ENCODE assay signal across 8 cellular contexts in genomic region chr2:190627881-190628412, GRCh38. TPM values are rescaled to one million over a fixed set of nuclear protein-coding genes. Genes with fewer than 3 reads are reported as not detected.
DNase-seq lines count a peak whose midpoint lies in the region; ATAC-seq and TF ChIP-seq lines count a peak whose summit lies in the region.

No MANE protein-coding gene starts in this region.

- peaks cover 8% of the 10 kb centered on the region for H3K4me1 Mint-ChIP-seq in activated naive CD8-positive, alpha-beta T cell treated with anti-CD3 and anti-CD28 coated beads, Interleukin-2, amount 10 ng/mL, durations not matched to agents 7 days and 5 days

- H3K36me3 ChIP-seq in H7 (replicated peaks; ENCODE audit: control insufficient read depth, insufficient read depth, low read length), result no peaks in the 10 kb centered on the region

- H3K27me3 ChIP-seq in H7 (ENCODE audit: control insufficient read depth, insufficient read depth, low read length) (peaks cover 3% of the 10 kb centered on the region; the same call in 1 of the 2 replicates), right cardiac atrium (ENCODE audit: control insufficient read depth, insufficient read depth) (no peaks in the 10 kb centered on the region)

- TF ChIP-seq CTCF in GM10266 (IDR thresholded peaks at IDR 0.05; ENCODE audit: control insufficient read depth, insufficient read depth, low read depth, missing control alignments), result no peak

- H3K9me3 ChIP-seq in right cardiac atrium (ENCODE audit: control insufficient read depth, low read length), result no peaks in the 10 kb centered on the region

- WGBS in right cardiac atrium, result 4% methylated on average over 22 of the region's 22 CpGs

- H3K36me3 Mint-ChIP-seq in activated naive CD8-positive, alpha-beta T cell treated with anti-CD3 and anti-CD28 coated beads, Interleukin-2, amount 10 ng/mL, durations not matched to agents 7 days and 5 days, result no peaks in the 10 kb centered on the region

- H3K4me3 Mint-ChIP-seq in activated naive CD8-positive, alpha-beta T cell treated with anti-CD3 and anti-CD28 coated beads, Interleukin-2, amount 10 ng/mL, durations not matched to agents 7 days and 5 days, result peak overlapping the region; percentile 90

- ATAC-seq in activated naive CD8-positive, alpha-beta T cell treated with anti-CD3 and anti-CD28 coated beads, Interleukin-2, amount 10 ng/mL, durations not matched to agents 7 days and 5 days (ENCODE audit: low read depth), result peak; percentile 88
- peak; percentile 94 to 95 for ATAC-seq in right cardiac atrium
- no peak for ATAC-seq in GM19397 (IDR thresholded peaks at IDR 0.05; ENCODE audit: unreplicated experiment)

- H3K9me3 Mint-ChIP-seq in activated naive CD8-positive, alpha-beta T cell treated with anti-CD3 and anti-CD28 coated beads, Interleukin-2, amount 10 ng/mL, durations not matched to agents 7 days and 5 days, result peaks cover 3% of the 10 kb centered on the region

- H3K4me1 ChIP-seq in right cardiac atrium (ENCODE audit: control insufficient read depth, insufficient read depth, low read length), result no peaks in the 10 kb centered on the region

- peak; percentile 41 for DNase-seq in GM10266 (ENCODE audit: extremely low spot score)
- peak; percentile 73 for DNase-seq in H7
- peak; percentile 68 for DNase-seq in NCI-H2081 treated with DMSO at 0.1 percent for 48 hours (lab: John Stamatoyannopoulos, UW)
- DNase-seq in activated naive CD8-positive, alpha-beta T cell treated with anti-CD3 and anti-CD28 coated beads, Interleukin-2, amount 10 ng/mL, durations not matched to agents 7 days and 5 days, result peak; percentile 48
- peak; percentile 57 to 90 (median 86) for DNase-seq in right cardiac atrium
- DNase-seq in skeletal muscle cell (ENCODE audit: low read depth), result no peak
- no peak for DNase-seq in islet precursor cell

- POLR2A ChIA-PET in activated naive CD8-positive, alpha-beta T cell treated with anti-CD3 and anti-CD28 coated beads, Interleukin-2, amount 10 ng/mL, durations not matched to agents 7 days and 5 days (lab: Charles Lee), result no interaction called here

- peak overlapping the region; percentile 97 for H3K27ac ChIP-seq in right cardiac atrium (ENCODE audit: low read length)

- peak overlapping the region; percentile 4; the same call in 1 of the 2 replicates for H3K4me3 ChIP-seq in H7 (ENCODE audit: insufficient read depth, low read depth, low read length)
- H3K4me3 ChIP-seq in right cardiac atrium (ENCODE audit: low read length), result peak overlapping the region; percentile 67
- peak overlapping the region; percentile 39 for H3K4me3 ChIP-seq in skeletal muscle cell (ENCODE audit: low read depth, low read length)

- intact Hi-C loops in right cardiac atrium (cut with DNase I), result no loop called here

- peaks cover 3% of the 10 kb centered on the region for H3K27me3 Mint-ChIP-seq in activated naive CD8-positive, alpha-beta T cell treated with anti-CD3 and anti-CD28 coated beads, Interleukin-2, amount 10 ng/mL, durations not matched to agents 7 days and 5 days

- H3K27ac Mint-ChIP-seq in activated naive CD8-positive, alpha-beta T cell treated with anti-CD3 and anti-CD28 coated beads, Interleukin-2, amount 10 ng/mL, durations not matched to agents 7 days and 5 days, result peak overlapping the region; percentile 50

RNA-seq across cellular contexts. Expression of gene NAB1, which starts 20.9 kb away (rescaled TPM):
- total RNA-seq in H7 (2014; rRNA removed; shearing (Covaris generic)), result 25.4 and 32.4 TPM in 2 replicates
- 10 to 100 TPM; 33.0 to 36.3 TPM for total RNA-seq in activated naive CD8-positive, alpha-beta T cell treated with anti-CD3 and anti-CD28 coated beads, Interleukin-2, amount 10 ng/mL, durations not matched to agents 7 days and 5 days
- 10 to 100 TPM; 58.8 to 65.5 (median 60.7) TPM for total RNA-seq in right cardiac atrium
- polyA plus RNA-seq in right cardiac atrium, result 17.6 TPM

Comparison
In these comparisons a context has a peak if more than half of its experiments do, and no peak if none do; other contexts are left out.
1. DNase-seq: peak in GM10266 (single experiment), H7 (single experiment), NCI-H2081 treated with DMSO at 0.1 percent for 48 hours (single experiment), activated naive CD8-positive, alpha-beta T cell treated with anti-CD3 and anti-CD28 coated beads, Interleukin-2, amount 10 ng/mL, durations not matched to agents 7 days and 5 days (single experiment) and right cardiac atrium (3 of 3); none in skeletal muscle cell (single experiment) and islet precursor cell (single experiment).
2. H3K4me3 ChIP-seq: peak in every context shown above with its lines; median percentile 67 in right cardiac atrium; 39 in skeletal muscle cell; 4 in H7.